1 cellular context compared by ENCODE assay signal in genomic region chr6:52517502-52518278, GRCh38.
TF ChIP-seq lines count a peak whose summit lies in the region.

No MANE protein-coding gene starts in this region.

TF ChIP-seq in HepG2, 621 proteins besides CTCF, POLR2A, EP300 and RAD21 (continued from another document and continues in another):
- TF ChIP-seq ZUFSP (CRISPR knock-in tag; IDR thresholded peaks at IDR 0.05; ENCODE audit: borderline replicate concordance) (no peak), ZNF251 (CRISPR knock-in tag; IDR thresholded peaks at IDR 0.05) (no peak), CEBPB (IDR thresholded peaks at IDR 0.05; ENCODE audit: borderline replicate concordance, low read depth, low read length) (no peak), ZNF713 (CRISPR knock-in tag; IDR thresholded peaks at IDR 0.05) (no peak), PPARG (CRISPR knock-in tag; conservative IDR thresholded peaks at IDR 0.05) (no peak), ZNF441 (CRISPR knock-in tag; IDR thresholded peaks at IDR 0.05; ENCODE audit: borderline replicate concordance) (peak; percentile 34; the same call in 1 of the 2 replicates), RCOR2 (CRISPR knock-in tag; IDR thresholded peaks at IDR 0.05) (peak; percentile 72; the same call in 1 of the 2 replicates), ZBTB10 (CRISPR knock-in tag; IDR thresholded peaks at IDR 0.05; ENCODE audit: borderline replicate concordance) (no peak; the same call in 1 of the 2 replicates), ELF3 (CRISPR knock-in tag; IDR thresholded peaks at IDR 0.05) (peak; percentile 41; the same call in 1 of the 2 replicates), ARID5B (CRISPR knock-in tag; IDR thresholded peaks at IDR 0.05) (peak; percentile 74), ZNF605 (CRISPR knock-in tag; IDR thresholded peaks at IDR 0.05) (peak; percentile 63; the same call in 1 of the 2 replicates), RARG (CRISPR knock-in tag; IDR thresholded peaks at IDR 0.05; ENCODE audit: low read depth) (no peak), SP4 (CRISPR knock-in tag; IDR thresholded peaks at IDR 0.05) (peak; percentile 24; the same call in 1 of the 2 replicates), ZNF878 (CRISPR knock-in tag; IDR thresholded peaks at IDR 0.05) (peak; percentile 65), ZBTB7A (CRISPR knock-in tag; IDR thresholded peaks at IDR 0.05) (no peak), SP5 (CRISPR knock-in tag; IDR thresholded peaks at IDR 0.05; ENCODE audit: borderline replicate concordance, low read depth) (peak; percentile 35), RERE (CRISPR knock-in tag; IDR thresholded peaks at IDR 0.05; ENCODE audit: low read depth) (0 out of 2 replicates have a peak, but pooled peaks have one; percentile 38), ZNF354B (CRISPR knock-in tag; IDR thresholded peaks at IDR 0.05) (0 out of 2 replicates have a peak, but pooled peaks have one; percentile 63), NAIF1 (CRISPR knock-in tag; IDR thresholded peaks at IDR 0.05; ENCODE audit: borderline replicate concordance) (no peak), TFDP1 (CRISPR knock-in tag; IDR thresholded peaks at IDR 0.05; ENCODE audit: borderline replicate concordance) (no peak), ZNF710 (CRISPR knock-in tag; IDR thresholded peaks at IDR 0.05; ENCODE audit: borderline replicate concordance) (peak; percentile 82), KDM5A (IDR thresholded peaks at IDR 0.05; ENCODE audit: borderline replicate concordance, low read length) (no peak), SRSF1 (optimal IDR thresholded peaks at IDR 0.05; ENCODE audit: low read depth, low read length) (no peak), ZNF224 (CRISPR knock-in tag; IDR thresholded peaks at IDR 0.05) (peak; percentile 48; the same call in 1 of the 2 replicates), MIER2 (CRISPR knock-in tag; IDR thresholded peaks at IDR 0.05) (peak; percentile 25; the same call in 1 of the 2 replicates), U2AF2 (IDR thresholded peaks at IDR 0.05; ENCODE audit: low read depth, low read length) (no peak), RBM39 (IDR thresholded peaks at IDR 0.05; ENCODE audit: low read depth, low read length, poor library complexity, severe bottlenecking) (peak; percentile 71), UBTF (CRISPR knock-in tag; IDR thresholded peaks at IDR 0.05) (peak; percentile 66), ZBTB7B (CRISPR knock-in tag; IDR thresholded peaks at IDR 0.05) (0 out of 2 replicates have a peak, but pooled peaks have one; percentile 69), PHF20 (CRISPR knock-in tag; IDR thresholded peaks at IDR 0.05) (peak; percentile 32; the same call in 1 of the 2 replicates), IRF1 (CRISPR knock-in tag; IDR thresholded peaks at IDR 0.05; ENCODE audit: low read depth) (no peak), SKI (IDR thresholded peaks at IDR 0.05; ENCODE audit: partially characterized antibody) (no peak), YEATS4 (CRISPR knock-in tag; IDR thresholded peaks at IDR 0.05; ENCODE audit: borderline replicate concordance) (peak; percentile 22; the same call in 1 of the 2 replicates), ZFP90 (CRISPR knock-in tag; IDR thresholded peaks at IDR 0.05; ENCODE audit: borderline replicate concordance) (peak; percentile 66; the same call in 1 of the 2 replicates), RFXAP (CRISPR knock-in tag; IDR thresholded peaks at IDR 0.05; ENCODE audit: borderline replicate concordance) (no peak), ETV5 (CRISPR knock-in tag; IDR thresholded peaks at IDR 0.05; ENCODE audit: borderline replicate concordance) (no peak; the same call in 1 of the 2 replicates), KLF13 (CRISPR knock-in tag; IDR thresholded peaks at IDR 0.05) (no peak), SIX4 (CRISPR knock-in tag; IDR thresholded peaks at IDR 0.05) (peak; percentile 20; the same call in 1 of the 2 replicates), ZNF431 (CRISPR knock-in tag; IDR thresholded peaks at IDR 0.05; ENCODE audit: borderline replicate concordance, low read depth) (peak; percentile 72; the same call in 1 of the 2 replicates), KMT2A (CRISPR knock-in tag; IDR thresholded peaks at IDR 0.05) (peak; percentile 21), HDAC2 (CRISPR knock-in tag; IDR thresholded peaks at IDR 0.05) (peak; percentile 36; the same call in 1 of the 2 replicates), ZNF430 (CRISPR knock-in tag; IDR thresholded peaks at IDR 0.05) (no peak; the same call in 1 of the 2 replicates)
